Comparison of ENCODE assay signal across 1 cellular context in the genomic region with DNA sequence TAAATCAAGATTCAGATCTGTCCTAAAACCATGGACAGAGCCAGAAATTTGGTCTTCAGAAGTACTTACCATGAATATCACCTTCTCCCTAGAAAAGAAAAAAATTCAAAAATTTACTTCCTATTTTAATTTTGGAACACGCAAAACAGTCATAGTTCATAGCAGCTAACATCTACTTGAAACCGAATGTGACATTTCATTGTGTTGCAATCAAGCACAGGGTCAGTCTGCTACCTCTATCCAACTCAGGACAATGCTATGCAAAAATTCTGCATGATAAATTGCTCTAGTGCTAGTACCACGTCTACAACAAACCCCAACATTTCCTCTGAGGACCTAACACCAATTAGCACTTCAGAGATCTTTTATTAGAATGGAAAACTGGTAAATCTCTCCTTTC.
TF ChIP-seq lines count a peak whose summit lies in the region.

No MANE protein-coding gene starts in this region.

TF ChIP-seq in K562, 482 proteins besides CTCF, POLR2A, EP300 and RAD21:
- 0 out of 2 replicates have a peak, but pooled peaks have one; percentile 26 for TF ChIP-seq POLR2AphosphoS5 (IDR thresholded peaks at IDR 0.05; ENCODE audit: control insufficient read depth, insufficient read depth, low read depth, low read length)
- TF ChIP-seq ZNF282 (CRISPR knock-in tag; IDR thresholded peaks at IDR 0.05) = no peak
- TF ChIP-seq ARNT (IDR thresholded peaks at IDR 0.05) = no peak
TF ChIP-seq in K562: peak in this region for 1.
